In the genomic region with DNA sequence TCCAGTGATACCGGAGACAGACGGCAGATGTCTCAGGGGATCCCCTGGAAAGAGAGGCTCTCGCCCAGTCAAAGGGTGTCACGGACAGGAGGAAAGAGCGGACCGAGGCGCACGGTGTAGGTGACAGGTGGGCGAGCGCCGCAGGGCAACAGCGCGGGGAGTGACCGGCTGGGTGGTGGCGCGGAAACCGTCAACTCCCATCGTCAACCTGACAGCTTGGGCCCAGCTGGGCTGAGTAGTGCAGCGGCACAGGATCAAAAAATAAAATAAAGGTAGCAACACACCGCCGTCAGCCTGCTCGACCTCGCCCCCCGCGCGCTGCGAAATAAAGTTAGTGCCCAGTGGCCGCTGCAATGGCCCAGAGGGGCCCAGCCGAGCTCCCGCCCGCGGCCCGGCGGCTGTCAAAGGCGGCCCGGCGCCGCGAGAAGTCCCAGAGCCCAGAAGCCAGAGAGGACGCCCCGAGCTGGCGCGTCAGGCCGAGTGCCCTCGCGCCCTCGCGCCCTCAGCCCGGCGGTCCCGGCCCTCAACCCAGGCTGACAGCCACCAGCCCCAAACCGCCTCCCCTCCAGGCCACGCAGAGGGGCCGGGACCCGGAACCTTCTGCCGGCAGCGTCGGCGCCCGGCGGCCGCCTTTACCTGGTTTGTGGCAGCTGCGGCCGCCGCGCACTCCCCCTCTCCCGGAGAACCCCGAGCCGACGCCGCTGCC, we compare ENCODE assay signal across 8 cellular contexts. TPM values are rescaled to one million over a fixed set of nuclear protein-coding genes. Genes with fewer than 3 reads are reported as not detected.
DNase-seq lines count a peak whose midpoint lies in the region; ATAC-seq and TF ChIP-seq lines count a peak whose summit lies in the region.

Gene LYST (minus strand): TSS at position 700 of the 706 bp plus-strand sequence. CDS start 36,489 bp downstream, outside the sequence.

- peak; percentile 61 for DNase-seq in EL
- peak; percentile 86 for DNase-seq in SW480 (ENCODE audit: low spot score)
- peak; percentile 34 for DNase-seq in amniotic stem cell (lab: John Stamatoyannopoulos, UW)
- DNase-seq in right atrium auricular region (ENCODE audit: low spot score), result no peak
- peak; percentile 32 for DNase-seq in putamen (ENCODE audit: low spot score)
- DNase-seq in DMS114 treated with DMSO at 0.1 percent for 48 hours (lab: John Stamatoyannopoulos, UW; ENCODE audit: unreplicated experiment), result no peak

- H3K9ac ChIP-seq in HUES6 (ENCODE audit: low read length), result peak within 1 kb of the TSS; percentile 73

- ATAC-seq in GM21528 (IDR thresholded peaks at IDR 0.05; ENCODE audit: low FRiP score, unreplicated experiment), result peak; percentile 50

- H3K27ac ChIP-seq in HUES6 (ENCODE audit: low read depth, low read length) (no peak within 1 kb of the TSS), right atrium auricular region (peak within 1 kb of the TSS; percentile 96 to 98)

- peak in 1 of 2 donors; percentile 53 for TF ChIP-seq CTCF in right atrium auricular region (IDR thresholded peaks at IDR 0.05)

- H3K27me3 ChIP-seq in HUES6 (ENCODE audit: control insufficient read depth, insufficient read depth, low read length) (peaks cover 28% of the 10 kb centered on the region), right atrium auricular region (no peaks in the 10 kb centered on the region)

- H3K36me3 ChIP-seq in HUES6 (ENCODE audit: control insufficient read depth, insufficient read depth, low read length), result no peaks in the 10 kb centered on the region
- no peaks in the 10 kb centered on the region for H3K36me3 ChIP-seq in right atrium auricular region

- H3K9me3 ChIP-seq in HUES6 (ENCODE audit: control insufficient read depth, insufficient read depth, low read depth, low read length), result no peaks in the 10 kb centered on the region
- H3K9me3 ChIP-seq in right atrium auricular region, result no peaks in the 10 kb centered on the region

- 0 out of 2 replicates have a peak, but pooled peaks cover 3% of the 10 kb centered on the region for H3K4me1 ChIP-seq in HUES6 (ENCODE audit: control insufficient read depth, insufficient read depth, low read length)
- peaks cover 0 to 22% of the 10 kb centered on the region in 2 donors for H3K4me1 ChIP-seq in right atrium auricular region

- H3K4me3 ChIP-seq in HUES6 (ENCODE audit: low read depth, low read length), result peak within 1 kb of the TSS; percentile 97
- H3K4me3 ChIP-seq in right atrium auricular region, result peak within 1 kb of the TSS; percentile 94 to 96

RNA-seq across cellular contexts. Expression of gene LYST, which starts in this region (rescaled TPM):
- total RNA-seq in right atrium auricular region, result 10 to 100 TPM in 1 of 2 donors, 1 to 10 TPM in 1; 7.3 to 13.0 TPM

Comparison
In these comparisons a context has a peak if more than half of its experiments do, and no peak if none do; other contexts are left out.
1. DNase-seq: peak in EL (single experiment), SW480 (single experiment), amniotic stem cell (single experiment) and putamen (single experiment); none in right atrium auricular region (single experiment) and DMS114 treated with DMSO at 0.1 percent for 48 hours (single experiment).